ENCODE assay signal across 9 cellular contexts in the genomic region with DNA sequence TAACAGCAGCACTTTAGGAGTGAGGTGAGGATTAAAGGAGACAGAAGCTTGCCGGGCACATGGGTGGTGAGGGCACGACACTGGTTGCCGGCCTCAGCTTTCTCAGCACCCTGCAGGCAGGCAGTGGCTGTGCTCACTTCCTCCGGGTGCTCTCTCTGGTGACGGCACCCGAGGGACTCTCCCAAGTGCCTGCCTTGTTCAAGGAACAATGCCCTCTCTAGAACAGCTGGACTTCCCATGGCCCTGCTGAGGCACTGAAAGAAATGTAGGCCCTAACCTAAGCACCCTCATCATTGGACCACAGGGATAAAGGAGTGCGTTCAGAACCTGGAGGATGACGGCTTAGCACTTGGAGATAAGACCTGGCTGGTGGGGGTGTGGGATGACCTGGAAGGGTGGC.
DNase-seq lines count a peak whose midpoint lies in the region; ATAC-seq and TF ChIP-seq lines count a peak whose summit lies in the region.
"Had no signal": no experiment of that assay in that cellular context is flagged by ENCODE, and none has a peak within 500 bp of the region (broad histone marks: within the 10 kb centered on the region; RNA-seq: fewer than 3 reads in every experiment).

No MANE protein-coding gene starts in this region.

- POLR2A ChIA-PET in T-cell (lab: Charles Lee) (no interaction called here), SK-N-SH (lab: Yijun Ruan, JAX) (no interaction called here)

- peaks cover 3% of the 10 kb centered on the region for H3F3A ChIP-seq in smooth muscle cell (ENCODE audit: low read depth)
- H3F3A ChIP-seq in SK-N-SH (replicated peaks; ENCODE audit: insufficient read depth), result no peaks in the 10 kb centered on the region

- H3K79me2 ChIP-seq in smooth muscle cell (ENCODE audit: low read depth) (no peaks in the 10 kb centered on the region), SK-N-SH (ENCODE audit: insufficient read depth) (no peaks in the 10 kb centered on the region)

- TF ChIP-seq EP300 in SK-N-SH (IDR thresholded peaks at IDR 0.05; ENCODE audit: borderline replicate concordance in 1 of 2, low read depth in 1 of 2, low read length in 1 of 2), result no peak

- CTCF ChIA-PET in T-cell (lab: Charles Lee) (interaction anchor here in 1 of 2 donors (0.8 to 1.2 kb wide), 2 partner anchors 74 to 90 kb away, joined by 3 read pairs; no protein-coding TSS in a partner anchor), SK-N-SH (lab: Yijun Ruan, JAX) (interaction anchor here (0.8 kb wide), 1 partner anchor 93 kb away, joined by 3 read pairs; no protein-coding TSS in a partner anchor)

- peaks cover 23 to 26% (median 24%) of the 10 kb centered on the region in 3 donors for H3K4me1 Mint-ChIP-seq in T-cell

- H3K27ac ChIP-seq in heart right ventricle, result peak overlapping the region in 9 of 10 donors; percentile 64 to 85 (median 75)
- H3K27ac ChIP-seq in smooth muscle cell (ENCODE audit: low read depth), result peak overlapping the region; percentile 90
- H3K27ac ChIP-seq in SK-N-SH (ENCODE audit: low read depth in 2 of 2, low read length in 1 of 2), result no peak overlapping the region

- TF ChIP-seq RAD21 in SK-N-SH (IDR thresholded peaks at IDR 0.05; ENCODE audit: low read length), result no peak

- H3K4me3 ChIP-seq in heart right ventricle (no peak overlapping the region), smooth muscle cell (no peak overlapping the region), SK-N-SH (ENCODE audit: low read depth in 2 of 2, low read length in 1 of 2) (no peak overlapping the region)

- DNase-seq in T-cell (peak in 1 of 34 experiments; percentile 6), heart right ventricle (no peak), smooth muscle cell (lab: John Stamatoyannopoulos, UW; ENCODE audit: unreplicated experiment) (no peak), SK-N-SH (no peak), NCI-H2227 (lab: John Stamatoyannopoulos, UW; ENCODE audit: unreplicated experiment) (no peak), epidermal melanocyte (ENCODE audit: insufficient read length, low spot score) (no peak)
- DNase-seq: NCI-H1092 treated with DMSO at 0.1 percent for 48 hours had no signal

- ATAC-seq in GM18868 (IDR thresholded peaks at IDR 0.05; ENCODE audit: unreplicated experiment) (peak; percentile 38), T-cell (replicated peaks in 1 of 4) (peak in 2 of 4 experiments; percentile 22), heart right ventricle (peak in 5 of 8 donors; percentile 9 to 39 (median 15)), HG03196 (IDR thresholded peaks at IDR 0.05; ENCODE audit: unreplicated experiment) (no peak)

- peaks cover 28% of the 10 kb centered on the region for H3K36me3 Mint-ChIP-seq in T-cell

- no peaks in the 10 kb centered on the region for H3K9me3 Mint-ChIP-seq in T-cell

- H3K4me3 Mint-ChIP-seq in T-cell, result peak overlapping the region in 1 of 3 donors; percentile 54

- intact Hi-C loops in heart right ventricle (cut with DNase I), result loop anchor here in 8 of 10 donors (5.0 to 10.0 kb wide), 7 partner anchors 85 to 302 kb away; a partner anchor contains a TSS

- TF ChIP-seq CTCF in heart right ventricle (IDR thresholded peaks at IDR 0.05) (no peak), smooth muscle cell (IDR thresholded peaks at IDR 0.05; ENCODE audit: borderline replicate concordance, insufficient read depth, poor library complexity, severe bottlenecking) (no peak), SK-N-SH (IDR thresholded peaks at IDR 0.05) (no peak)

- 65 to 71% methylated on average over 8 of the region's 8 CpGs for WGBS in heart right ventricle, 2 donors
- 93% methylated on average over 8 of the region's 8 CpGs for WGBS in smooth muscle cell (ENCODE audit: low lambda C conversion rate)
- WGBS in SK-N-SH (ENCODE audit: low lambda C conversion rate), result 88% methylated on average over 6 of the region's 8 CpGs

- peaks cover 0 to 33% (median 8%) of the 10 kb centered on the region in 9 donors for H3K36me3 ChIP-seq in heart right ventricle
- no peaks in the 10 kb centered on the region for H3K36me3 ChIP-seq in smooth muscle cell (ENCODE audit: low read depth)
- peaks cover 0 to 17% of the 10 kb centered on the region in 2 experiments for H3K36me3 ChIP-seq in SK-N-SH (replicated peaks in 1 of 2; ENCODE audit: control insufficient read depth in 1 of 2, insufficient read depth in 2 of 2, low read length in 1 of 2)

- H4K20me1 ChIP-seq in smooth muscle cell (ENCODE audit: low read depth), result no peaks in the 10 kb centered on the region
- H4K20me1 ChIP-seq in SK-N-SH (ENCODE audit: insufficient read depth), result no peaks in the 10 kb centered on the region

- H3K27me3 ChIP-seq in heart right ventricle (no peaks in the 10 kb centered on the region), smooth muscle cell (ENCODE audit: low read depth) (no peaks in the 10 kb centered on the region), SK-N-SH (ENCODE audit: insufficient read depth) (no peaks in the 10 kb centered on the region)

- H3K27me3 Mint-ChIP-seq in T-cell, result no peaks in the 10 kb centered on the region

- H3K4me2 ChIP-seq in smooth muscle cell, result peak overlapping the region; percentile 58
- H3K4me2 ChIP-seq in SK-N-SH, result no peak overlapping the region

- H3K9ac ChIP-seq in smooth muscle cell (ENCODE audit: low read depth) (no peak overlapping the region), SK-N-SH (no peak overlapping the region)

- H3K4me1 ChIP-seq in heart right ventricle (peaks cover 26 to 57% (median 44%) of the 10 kb centered on the region in 9 donors), smooth muscle cell (ENCODE audit: low read depth) (peaks cover 14% of the 10 kb centered on the region), SK-N-SH (ENCODE audit: control insufficient read depth in 1 of 2, insufficient read depth in 2 of 2, low read depth in 1 of 2, low read length in 1 of 2) (peaks cover 0 to under 1% of the 10 kb centered on the region in 2 experiments; a peak in 1 of 4 replicates)

- peak overlapping the region; percentile 2 to 68 for H3K27ac Mint-ChIP-seq in T-cell

- H3K9me2 ChIP-seq in SK-N-SH, result no peaks in the 10 kb centered on the region

- H3K9me3 ChIP-seq in heart right ventricle, result no peaks in the 10 kb centered on the region
- H3K9me3 ChIP-seq in smooth muscle cell (replicated peaks; ENCODE audit: low read depth), result no peaks in the 10 kb centered on the region
- H3K9me3 ChIP-seq in SK-N-SH, result no peaks in the 10 kb centered on the region

- H2AFZ ChIP-seq in smooth muscle cell (ENCODE audit: low read depth), result no peak overlapping the region
- no peak overlapping the region for H2AFZ ChIP-seq in SK-N-SH (ENCODE audit: low read depth)

TF ChIP-seq in SK-N-SH, 30 proteins besides CTCF, POLR2A, EP300 and RAD21 (continues in another document):
- TF ChIP-seq FOXJ3 (CRISPR knock-in tag; IDR thresholded peaks at IDR 0.05) (no peak), TEAD4 (IDR thresholded peaks at IDR 0.05; ENCODE audit: borderline replicate concordance, insufficient read depth) (no peak), CHD2 (IDR thresholded peaks at IDR 0.05; ENCODE audit: low read length, partially characterized antibody) (no peak), EZH2phosphoT487 (IDR thresholded peaks at IDR 0.05; ENCODE audit: borderline replicate concordance, low read depth) (no peak), JUND (IDR thresholded peaks at IDR 0.05) (no peak), NRF1 (IDR thresholded peaks at IDR 0.05; ENCODE audit: low read depth, low read length) (no peak), GATA2 (CRISPR knock-in tag; IDR thresholded peaks at IDR 0.05) (no peak)
- TF ChIP-seq, protein P1, sequence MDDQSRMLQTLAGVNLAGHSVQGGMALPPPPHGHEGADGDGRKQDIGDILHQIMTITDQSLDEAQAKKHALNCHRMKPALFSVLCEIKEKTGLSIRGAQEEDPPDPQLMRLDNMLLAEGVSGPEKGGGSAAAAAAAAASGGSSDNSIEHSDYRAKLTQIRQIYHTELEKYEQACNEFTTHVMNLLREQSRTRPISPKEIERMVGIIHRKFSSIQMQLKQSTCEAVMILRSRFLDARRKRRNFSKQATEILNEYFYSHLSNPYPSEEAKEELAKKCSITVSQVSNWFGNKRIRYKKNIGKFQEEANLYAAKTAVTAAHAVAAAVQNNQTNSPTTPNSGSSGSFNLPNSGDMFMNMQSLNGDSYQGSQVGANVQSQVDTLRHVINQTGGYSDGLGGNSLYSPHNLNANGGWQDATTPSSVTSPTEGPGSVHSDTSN (IDR thresholded peaks at IDR 0.05), result no peak
- TF ChIP-seq, protein P2, sequence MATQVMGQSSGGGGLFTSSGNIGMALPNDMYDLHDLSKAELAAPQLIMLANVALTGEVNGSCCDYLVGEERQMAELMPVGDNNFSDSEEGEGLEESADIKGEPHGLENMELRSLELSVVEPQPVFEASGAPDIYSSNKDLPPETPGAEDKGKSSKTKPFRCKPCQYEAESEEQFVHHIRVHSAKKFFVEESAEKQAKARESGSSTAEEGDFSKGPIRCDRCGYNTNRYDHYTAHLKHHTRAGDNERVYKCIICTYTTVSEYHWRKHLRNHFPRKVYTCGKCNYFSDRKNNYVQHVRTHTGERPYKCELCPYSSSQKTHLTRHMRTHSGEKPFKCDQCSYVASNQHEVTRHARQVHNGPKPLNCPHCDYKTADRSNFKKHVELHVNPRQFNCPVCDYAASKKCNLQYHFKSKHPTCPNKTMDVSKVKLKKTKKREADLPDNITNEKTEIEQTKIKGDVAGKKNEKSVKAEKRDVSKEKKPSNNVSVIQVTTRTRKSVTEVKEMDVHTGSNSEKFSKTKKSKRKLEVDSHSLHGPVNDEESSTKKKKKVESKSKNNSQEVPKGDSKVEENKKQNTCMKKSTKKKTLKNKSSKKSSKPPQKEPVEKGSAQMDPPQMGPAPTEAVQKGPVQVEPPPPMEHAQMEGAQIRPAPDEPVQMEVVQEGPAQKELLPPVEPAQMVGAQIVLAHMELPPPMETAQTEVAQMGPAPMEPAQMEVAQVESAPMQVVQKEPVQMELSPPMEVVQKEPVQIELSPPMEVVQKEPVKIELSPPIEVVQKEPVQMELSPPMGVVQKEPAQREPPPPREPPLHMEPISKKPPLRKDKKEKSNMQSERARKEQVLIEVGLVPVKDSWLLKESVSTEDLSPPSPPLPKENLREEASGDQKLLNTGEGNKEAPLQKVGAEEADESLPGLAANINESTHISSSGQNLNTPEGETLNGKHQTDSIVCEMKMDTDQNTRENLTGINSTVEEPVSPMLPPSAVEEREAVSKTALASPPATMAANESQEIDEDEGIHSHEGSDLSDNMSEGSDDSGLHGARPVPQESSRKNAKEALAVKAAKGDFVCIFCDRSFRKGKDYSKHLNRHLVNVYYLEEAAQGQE (IDR thresholded peaks at IDR 0.05; ENCODE audit: low read depth, low read length), result no peak

Comparison
In these comparisons a context has a peak if more than half of its experiments do, and no peak if none do; other contexts are left out.
1. H3K27ac ChIP-seq: peak in heart right ventricle (9 of 10) and smooth muscle cell (single experiment); none in SK-N-SH (0 of 2).